In genomic region chr7:14748461-14748860, GRCh38 we compare ENCODE assay signal across 12 cellular contexts.
DNase-seq lines count a peak whose midpoint lies in the region; ATAC-seq and TF ChIP-seq lines count a peak whose summit lies in the region.
"Had no signal": no experiment of that assay in that cellular context is flagged by ENCODE, and none has a peak within 500 bp of the region (broad histone marks: within the 10 kb centered on the region; RNA-seq: fewer than 3 reads in every experiment).

No MANE protein-coding gene starts in this region.

- CTCF ChIA-PET in AG04449 (lab: Yijun Ruan, JAX): interaction anchor here (0.9 to 1.3 kb wide), 2 partner anchors 30 to 75 kb away, joined by 3 to 5 read pairs; no protein-coding TSS in a partner anchor

- peak overlapping the region; percentile 22; the same call in 1 of the 2 replicates for H3K4me3 Mint-ChIP-seq in HFFc6
- H3K4me3 Mint-ChIP-seq: T-helper 2 cell treated with Interferon-gamma antibody and Interleukin-4, amounts not matched to agents 5 μg/mL and 100 μg/mL, for 36 hours had no signal

- H3K27me3 Mint-ChIP-seq in HFFc6 (ENCODE audit: insufficient read depth): peaks cover 2% of the 10 kb centered on the region; the same call in 1 of the 2 replicates

- peaks cover 22% of the 10 kb centered on the region for H3K9me3 Mint-ChIP-seq in HFFc6

- H3K4me3 ChIP-seq in AG04449 (ENCODE audit: low read depth, low read length): no peak overlapping the region
- H3K4me3 ChIP-seq: BLaER1 treated with 17β-estradiol and CSF1 and Interleukin-3, amounts not matched to agents 10 nM and 100 nM; hepatocyte; spleen had no signal

- peaks cover 17% of the 10 kb centered on the region for H3K4me1 Mint-ChIP-seq in HFFc6 (ENCODE audit: low read depth)

- peak; percentile 28 for DNase-seq in AG04449 (ENCODE audit: low read depth, low spot score)
- peak; percentile 77 for DNase-seq in HFFc6
- peak; percentile 94 for DNase-seq in amniotic epithelial cell (ENCODE audit: low read depth)
- peak; percentile 90 for DNase-seq in foreskin melanocyte
- no peak for DNase-seq in stimulated activated CD4-positive, alpha-beta T cell treated with anti-CD3 and anti-CD28 coated beads, Interleukin-2, amount 100 ng/mL, for 24 hours
- no peak for DNase-seq in CD1c-positive myeloid dendritic cell (ENCODE audit: extremely low spot score)
- DNase-seq: spleen had no signal

- peaks cover 14% of the 10 kb centered on the region for H3K36me3 Mint-ChIP-seq in HFFc6 (ENCODE audit: low read depth)

- ATAC-seq in HG03097 (IDR thresholded peaks at IDR 0.05; ENCODE audit: low FRiP score, unreplicated experiment) (no peak), HG03442 (IDR thresholded peaks at IDR 0.05; ENCODE audit: unreplicated experiment) (no peak)

- POLR2A ChIA-PET in AG04449 (lab: Yijun Ruan, JAX): no interaction called here

- no peak for TF ChIP-seq CTCF in AG04449 (IDR thresholded peaks at IDR 0.05; ENCODE audit: insufficient read depth, low read length, missing control alignments)
- no peak for TF ChIP-seq CTCF in HFFc6 (IDR thresholded peaks at IDR 0.05)

- peak overlapping the region; percentile 66 for H3K27ac Mint-ChIP-seq in HFFc6
- H3K27ac Mint-ChIP-seq: T-helper 2 cell treated with Interferon-gamma antibody and Interleukin-4, amounts not matched to agents 5 μg/mL and 100 μg/mL, for 36 hours had no signal

Comparison
In these comparisons a context has a peak if more than half of its experiments do, and no peak if none do; other contexts are left out.
1. DNase-seq: peak in AG04449 (single experiment), HFFc6 (single experiment), amniotic epithelial cell (single experiment) and foreskin melanocyte (single experiment); none in stimulated activated CD4-positive, alpha-beta T cell treated with anti-CD3 and anti-CD28 coated beads, Interleukin-2, amount 100 ng/mL, for 24 hours (0 of 2) and CD1c-positive myeloid dendritic cell (single experiment).